8 cellular contexts compared by ENCODE assay signal in the genomic region with DNA sequence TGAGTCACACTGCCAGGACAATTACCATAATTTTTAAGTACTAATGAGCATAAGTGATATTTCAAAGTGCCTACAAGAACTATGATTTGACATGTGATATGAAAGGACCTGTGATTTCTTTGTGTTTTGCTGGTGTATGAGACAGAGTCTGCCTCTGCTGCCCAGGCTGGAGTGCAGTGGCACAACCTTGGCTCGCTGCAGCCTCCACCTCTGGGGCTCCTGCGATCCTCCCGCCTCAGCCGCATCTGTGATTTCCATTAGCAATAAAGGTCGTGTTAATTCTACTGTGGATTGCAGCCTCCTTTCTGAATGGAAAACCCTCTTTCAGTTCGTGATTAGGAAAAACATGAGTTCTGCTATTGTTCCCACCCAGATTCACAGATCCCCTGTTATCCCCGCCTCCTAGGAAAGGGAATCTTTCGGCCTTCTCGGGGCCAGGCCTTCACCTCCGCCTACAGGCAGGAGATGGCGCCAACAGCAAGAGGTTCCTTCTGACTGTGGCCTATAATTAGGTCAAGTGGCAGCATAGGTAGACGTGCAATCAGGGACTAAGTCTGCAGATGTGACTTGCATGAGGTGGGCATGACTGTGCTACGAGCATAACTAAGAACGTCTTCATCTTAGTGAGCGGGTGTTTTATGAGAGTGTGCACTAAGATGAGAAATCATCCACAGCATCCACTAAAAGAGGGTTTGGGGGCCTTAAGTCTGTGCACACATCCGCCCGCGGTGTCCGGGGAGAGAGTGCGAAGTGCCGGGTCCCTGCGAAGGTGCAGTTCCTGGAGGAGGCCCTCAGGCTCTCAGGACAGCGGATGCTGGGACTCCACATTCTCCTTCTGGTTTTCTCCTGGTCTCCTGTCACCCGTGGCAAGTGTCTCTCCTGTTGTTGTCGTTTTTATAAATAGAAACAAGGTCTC. TPM values are rescaled to one million over a fixed set of nuclear protein-coding genes. Genes with fewer than 3 reads are reported as not detected.
DNase-seq lines count a peak whose midpoint lies in the region; ATAC-seq and TF ChIP-seq lines count a peak whose summit lies in the region.

No MANE protein-coding gene starts in this region.

- TF ChIP-seq CTCF in CD14-positive monocyte (IDR thresholded peaks at IDR 0.05) (peak; percentile 76), foreskin keratinocyte (conservative IDR thresholded peaks at IDR 0.05) (peak; percentile 88)

- no peaks in the 10 kb centered on the region for H3K27me3 ChIP-seq in foreskin keratinocyte

- peak overlapping the region in 1 of 7 donors; percentile 13 for H3K27ac Mint-ChIP-seq in CD14-positive monocyte
- H3K27ac Mint-ChIP-seq in activated CD8-positive, alpha-beta memory T cell treated with anti-CD3 and anti-CD28 coated beads, Interleukin-2, amount 10 ng/mL, durations not matched to agents 7 days and 5 days: no peak overlapping the region

- H3K36me3 Mint-ChIP-seq in CD14-positive monocyte: no peaks in the 10 kb centered on the region
- H3K36me3 Mint-ChIP-seq in activated CD8-positive, alpha-beta memory T cell treated with anti-CD3 and anti-CD28 coated beads, Interleukin-2, amount 10 ng/mL, durations not matched to agents 7 days and 5 days: no peaks in the 10 kb centered on the region

- CTCF ChIA-PET in activated CD8-positive, alpha-beta memory T cell treated with anti-CD3 and anti-CD28 coated beads, Interleukin-2, amount 10 ng/mL, durations not matched to agents 7 days and 5 days (lab: Charles Lee): interaction anchor here (1.0 to 2.9 kb wide), 3 partner anchors 11 to 79 kb away, joined by 6 to 9 read pairs (median 9); partner anchors contain the start of gene TRIM52

- H3K4me3 Mint-ChIP-seq in CD14-positive monocyte: peak overlapping the region in 1 of 2 donors; percentile 51
- H3K4me3 Mint-ChIP-seq in activated CD8-positive, alpha-beta memory T cell treated with anti-CD3 and anti-CD28 coated beads, Interleukin-2, amount 10 ng/mL, durations not matched to agents 7 days and 5 days: peak overlapping the region; percentile 8

- peaks cover 0 to 3% (median 0%) of the 10 kb centered on the region in 7 donors for H3K9me3 Mint-ChIP-seq in CD14-positive monocyte
- H3K9me3 Mint-ChIP-seq in activated CD8-positive, alpha-beta memory T cell treated with anti-CD3 and anti-CD28 coated beads, Interleukin-2, amount 10 ng/mL, durations not matched to agents 7 days and 5 days (ENCODE audit: low read depth): no peaks in the 10 kb centered on the region

- ATAC-seq in GM21367 (IDR thresholded peaks at IDR 0.05; ENCODE audit: unreplicated experiment) (peak; percentile 56), foreskin keratinocyte (peak; percentile 74)
- peak; percentile 48 for ATAC-seq in activated CD8-positive, alpha-beta memory T cell treated with anti-CD3 and anti-CD28 coated beads, Interleukin-2, amount 10 ng/mL, durations not matched to agents 7 days and 5 days

- H3K4me1 Mint-ChIP-seq in CD14-positive monocyte: peaks cover 22% of the 10 kb centered on the region
- peaks cover 33% of the 10 kb centered on the region for H3K4me1 Mint-ChIP-seq in activated CD8-positive, alpha-beta memory T cell treated with anti-CD3 and anti-CD28 coated beads, Interleukin-2, amount 10 ng/mL, durations not matched to agents 7 days and 5 days

- DNase-seq in CD14-positive monocyte (ENCODE audit: low spot score) (peak; percentile 60), HT1080 (ENCODE audit: low read depth) (peak; percentile 69), foreskin keratinocyte (peak in 1 of 2 donors; percentile 66), retina (peak; percentile 82), hypothalamus (lab: John Stamatoyannopoulos, UW) (no peak), NCI-H1694 treated with DMSO at 0.1 percent for 48 hours (lab: John Stamatoyannopoulos, UW) (no peak)
- peak; percentile 76 for DNase-seq in activated CD8-positive, alpha-beta memory T cell treated with anti-CD3 and anti-CD28 coated beads, Interleukin-2, amount 10 ng/mL, durations not matched to agents 7 days and 5 days

- H3K4me1 ChIP-seq in foreskin keratinocyte: no peaks in the 10 kb centered on the region

- H3K27ac ChIP-seq in foreskin keratinocyte: no peak overlapping the region

- intact Hi-C loops in CD14-positive monocyte (cut with micrococcal nuclease): no loop called here

- peaks cover 11 to 46% (median 43%) of the 10 kb centered on the region in 3 donors for H3K27me3 Mint-ChIP-seq in CD14-positive monocyte (ENCODE audit: low read depth in 3 of 3)
- H3K27me3 Mint-ChIP-seq in activated CD8-positive, alpha-beta memory T cell treated with anti-CD3 and anti-CD28 coated beads, Interleukin-2, amount 10 ng/mL, durations not matched to agents 7 days and 5 days: peaks cover 21% of the 10 kb centered on the region

RNA-seq across cellular contexts. Expression of gene TRIM7, which starts 23.1 kb away (rescaled TPM):
- 10 to 100 TPM; 10.3 to 12.8 TPM for polyA plus RNA-seq in CD14-positive monocyte
- 12.6 and 15.4 TPM in 2 replicates for total RNA-seq in HT1080 (2014; rRNA removed; shearing (Covaris generic))
- polyA plus RNA-seq in HT1080 (2015; cell fraction: cytosol; rRNA removed): 9.8 and 12.4 TPM in 2 replicates
- polyA plus RNA-seq in HT1080 (2015; cell fraction: nucleus; rRNA removed): 7.8 and 9.8 TPM in 2 replicates
- total RNA-seq in activated CD8-positive, alpha-beta memory T cell treated with anti-CD3 and anti-CD28 coated beads, Interleukin-2, amount 10 ng/mL, durations not matched to agents 7 days and 5 days: 1 to 10 TPM; 1.6 to 1.7 TPM
- 33.3 and 37.6 TPM in 2 replicates for total RNA-seq in foreskin keratinocyte
- polyA plus RNA-seq in foreskin keratinocyte: 36.7 and 39.0 TPM in 2 replicates

RNA-seq across cellular contexts. Expression of gene OR2V2, which starts 34.5 kb away (rescaled TPM):
- not detected for polyA plus RNA-seq in CD14-positive monocyte
- total RNA-seq in HT1080 (2014; rRNA removed; shearing (Covaris generic)): not detected in 2 replicates
- not detected in 2 replicates for polyA plus RNA-seq in HT1080 (2015; cell fraction: cytosol; rRNA removed)
- polyA plus RNA-seq in HT1080 (2015; cell fraction: nucleus; rRNA removed): not detected in 2 replicates
- total RNA-seq in activated CD8-positive, alpha-beta memory T cell treated with anti-CD3 and anti-CD28 coated beads, Interleukin-2, amount 10 ng/mL, durations not matched to agents 7 days and 5 days: not detected
- total RNA-seq in foreskin keratinocyte: not detected in 2 replicates
- polyA plus RNA-seq in foreskin keratinocyte: not detected in 2 replicates

RNA-seq across cellular contexts. Expression of gene TRIM41, which starts 41.2 kb away (rescaled TPM):
- under 1 TPM; 0.12 to 0.24 TPM for polyA plus RNA-seq in CD14-positive monocyte
- total RNA-seq in HT1080 (2014; rRNA removed; shearing (Covaris generic)): 19.1 and 29.1 TPM in 2 replicates
- polyA plus RNA-seq in HT1080 (2015; cell fraction: cytosol; rRNA removed): 16.6 and 18.4 TPM in 2 replicates
- 78.9 and 84.8 TPM in 2 replicates for polyA plus RNA-seq in HT1080 (2015; cell fraction: nucleus; rRNA removed)
- 10 to 100 TPM; 40.7 to 44.9 TPM for total RNA-seq in activated CD8-positive, alpha-beta memory T cell treated with anti-CD3 and anti-CD28 coated beads, Interleukin-2, amount 10 ng/mL, durations not matched to agents 7 days and 5 days
- 17.5 and 17.9 TPM in 2 replicates for total RNA-seq in foreskin keratinocyte
- polyA plus RNA-seq in foreskin keratinocyte: 15.6 and 17.3 TPM in 2 replicates

RNA-seq across cellular contexts. Expression of gene OR2V1, which starts 50.9 kb away (rescaled TPM):
- not detected for polyA plus RNA-seq in CD14-positive monocyte
- not detected in 2 replicates for total RNA-seq in HT1080 (2014; rRNA removed; shearing (Covaris generic))
- not detected in 2 replicates for polyA plus RNA-seq in HT1080 (2015; cell fraction: cytosol; rRNA removed)
- polyA plus RNA-seq in HT1080 (2015; cell fraction: nucleus; rRNA removed): not detected in 2 replicates
- not detected for total RNA-seq in activated CD8-positive, alpha-beta memory T cell treated with anti-CD3 and anti-CD28 coated beads, Interleukin-2, amount 10 ng/mL, durations not matched to agents 7 days and 5 days
- total RNA-seq in foreskin keratinocyte: not detected in 2 replicates
- polyA plus RNA-seq in foreskin keratinocyte: not detected in 2 replicates

Comparison
In these comparisons a context has a peak if more than half of its experiments do, and no peak if none do; other contexts are left out.
1. DNase-seq: peak in CD14-positive monocyte (single experiment), HT1080 (single experiment), activated CD8-positive, alpha-beta memory T cell treated with anti-CD3 and anti-CD28 coated beads, Interleukin-2, amount 10 ng/mL, durations not matched to agents 7 days and 5 days (single experiment) and retina (single experiment); none in hypothalamus (0 of 51) and NCI-H1694 treated with DMSO at 0.1 percent for 48 hours (single experiment).
2. Peak in every context shown above with its lines, with median percentiles within 50 percentile points of each other: ATAC-seq.